In the genomic region with DNA sequence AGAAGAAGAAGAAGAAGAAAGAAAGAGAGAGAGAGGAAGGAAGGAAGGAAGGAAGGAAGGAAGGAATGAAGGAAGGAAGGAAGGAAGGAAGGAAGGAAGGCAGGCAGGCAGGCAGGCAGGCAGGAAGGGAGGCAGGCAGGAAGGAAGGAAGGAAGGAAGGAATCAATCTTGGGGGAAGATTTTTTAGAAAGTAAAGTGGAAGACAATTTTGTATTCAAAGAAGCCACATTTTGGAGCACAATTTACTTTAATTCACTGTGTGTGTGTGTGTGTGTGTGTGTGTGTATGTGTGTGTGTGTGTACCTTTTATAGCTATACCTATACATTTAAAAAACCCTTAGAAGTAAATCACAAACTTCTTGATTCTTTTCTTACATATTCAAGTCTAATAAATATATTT, we compare ENCODE assay signal across 2 cellular contexts. TPM values are rescaled to one million over a fixed set of nuclear protein-coding genes. Genes with fewer than 3 reads are reported as not detected.
"Had no signal": no experiment of that assay in that cellular context is flagged by ENCODE, and none has a peak within 500 bp of the region (broad histone marks: within the 10 kb centered on the region; RNA-seq: fewer than 3 reads in every experiment).

No MANE protein-coding gene starts in this region.

RNA-seq across cellular contexts. Expression of gene COL21A1, which starts 13.2 kb away (rescaled TPM):
- total RNA-seq: kidney epithelial cell, mononuclear cell had no signal
